Comparison of ENCODE assay signal across 12 cellular contexts in the genomic region with DNA sequence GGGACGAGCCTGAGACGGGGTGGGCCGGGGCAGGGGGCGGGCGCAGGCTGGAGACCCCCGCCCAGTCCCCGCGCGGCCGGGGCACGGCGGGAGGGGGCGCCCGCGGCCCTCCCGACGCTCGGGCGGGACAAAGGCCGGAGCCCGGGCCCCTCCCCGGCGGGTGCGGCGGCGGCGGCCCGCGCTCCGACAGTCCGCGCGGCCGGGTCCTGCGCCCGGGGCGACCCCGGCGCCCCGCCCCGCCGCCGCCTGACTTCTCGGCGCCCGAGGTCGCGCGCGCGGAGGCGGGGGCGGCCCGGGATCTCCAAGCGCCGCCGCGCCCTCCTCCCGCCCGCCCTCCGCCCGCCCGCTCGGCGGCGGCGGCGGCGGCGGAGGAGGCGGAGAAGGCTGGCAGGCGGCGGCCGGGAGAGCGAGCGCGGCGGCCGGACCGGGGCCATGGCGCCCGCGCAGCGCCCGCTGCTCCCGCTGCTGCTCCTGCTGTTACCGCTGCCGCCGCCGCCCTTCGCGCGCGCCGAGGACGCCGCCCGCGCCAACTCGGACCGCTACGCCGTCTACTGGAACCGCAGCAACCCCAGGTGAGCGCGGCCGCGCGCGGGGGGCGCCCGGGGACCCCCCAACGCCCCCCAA. TPM values are rescaled to one million over a fixed set of nuclear protein-coding genes. Genes with fewer than 3 reads are reported as not detected.
DNase-seq lines count a peak whose midpoint lies in the region; ATAC-seq and TF ChIP-seq lines count a peak whose summit lies in the region.
"Had no signal": no experiment of that assay in that cellular context is flagged by ENCODE, and none has a peak within 500 bp of the region (broad histone marks: within the 10 kb centered on the region; RNA-seq: fewer than 3 reads in every experiment).

Gene EFNA2 (plus strand): TSS at position 137 of the 624 bp plus-strand sequence. CDS start 296 bp downstream, at position 433.

- H3K9ac ChIP-seq in smooth muscle cell (ENCODE audit: low read depth): no peak within 1 kb of the TSS

- 0% methylated on average over 12 of the region's 113 CpGs for WGBS in smooth muscle cell (ENCODE audit: low lambda C conversion rate)
- 0% methylated on average over 1 of the region's 113 CpGs for WGBS in esophagus muscularis mucosa

- peaks cover 23% of the 10 kb centered on the region for H3K27me3 Mint-ChIP-seq in T-helper 2 cell treated with Interferon-gamma antibody and Interleukin-4, amounts not matched to agents 5 μg/mL and 100 μg/mL, for 36 hours (ENCODE audit: low read depth)

- TF ChIP-seq EP300 in esophagus muscularis mucosa (IDR thresholded peaks at IDR 0.05): no peak

- intact Hi-C loops in esophagus muscularis mucosa (cut with DNase I): loop anchor here (10.0 kb wide), 1 partner anchor 119 kb away; the partner anchor contains the start of genes DAZAP1 and GAMT

- TF ChIP-seq CTCF in WERI-Rb-1 (IDR thresholded peaks at IDR 0.05; ENCODE audit: low read depth, low read length): peak; percentile 28; the same call in 1 of the 2 replicates
- no peak for TF ChIP-seq CTCF in smooth muscle cell (IDR thresholded peaks at IDR 0.05; ENCODE audit: borderline replicate concordance, insufficient read depth, poor library complexity, severe bottlenecking)
- no peak for TF ChIP-seq CTCF in esophagus muscularis mucosa (IDR thresholded peaks at IDR 0.05)

- no peak for ATAC-seq in GM21619 (IDR thresholded peaks at IDR 0.05; ENCODE audit: unreplicated experiment)

- H3K27me3 ChIP-seq in WERI-Rb-1 (ENCODE audit: insufficient read depth, low read depth, severe bottlenecking) (no peaks in the 10 kb centered on the region), smooth muscle cell (ENCODE audit: low read depth) (no peaks in the 10 kb centered on the region), esophagus muscularis mucosa (peaks cover 0 to 78% (median 36%) of the 10 kb centered on the region in 4 donors)

- peak within 1 kb of the TSS; percentile 6 for H3K27ac Mint-ChIP-seq in T-helper 2 cell treated with Interferon-gamma antibody and Interleukin-4, amounts not matched to agents 5 μg/mL and 100 μg/mL, for 36 hours
- H3K27ac Mint-ChIP-seq: T-helper 1 cell treated with Interleukin-12 subunit alpha and Interleukin-12 subunit beta and Interleukin-4 antibody, amounts not matched to agents 30 μg/mL and 1 μg/mL, for 36 hours had no signal

- peak within 1 kb of the TSS; percentile 76 for H3K4me3 ChIP-seq in WERI-Rb-1 (ENCODE audit: low read depth, low read length)
- peak within 1 kb of the TSS; percentile 17 for H3K4me3 ChIP-seq in iPS-11a (ENCODE audit: low read depth, low read length)
- H3K4me3 ChIP-seq in smooth muscle cell: peak within 1 kb of the TSS; percentile 57
- H3K4me3 ChIP-seq in esophagus muscularis mucosa: peak within 1 kb of the TSS in 2 of 4 donors; percentile 28 to 50

- TF ChIP-seq POLR2A in esophagus muscularis mucosa (IDR thresholded peaks at IDR 0.05; ENCODE audit: low read depth): no peak

- no peaks in the 10 kb centered on the region for H3K79me2 ChIP-seq in smooth muscle cell (ENCODE audit: low read depth)

- no peaks in the 10 kb centered on the region for H3K36me3 Mint-ChIP-seq in T-helper 2 cell treated with Interferon-gamma antibody and Interleukin-4, amounts not matched to agents 5 μg/mL and 100 μg/mL, for 36 hours (ENCODE audit: low read depth)

- peaks cover 17% of the 10 kb centered on the region for H4K20me1 ChIP-seq in smooth muscle cell (ENCODE audit: low read depth)

- peaks cover 2% of the 10 kb centered on the region for H3K4me1 Mint-ChIP-seq in T-helper 2 cell treated with Interferon-gamma antibody and Interleukin-4, amounts not matched to agents 5 μg/mL and 100 μg/mL, for 36 hours (ENCODE audit: low read depth)

- peak within 1 kb of the TSS; percentile 6 for H3K4me3 Mint-ChIP-seq in T-helper 2 cell treated with Interferon-gamma antibody and Interleukin-4, amounts not matched to agents 5 μg/mL and 100 μg/mL, for 36 hours
- H3K4me3 Mint-ChIP-seq: T-helper 1 cell treated with Interleukin-12 subunit alpha and Interleukin-12 subunit beta and Interleukin-4 antibody, amounts not matched to agents 30 μg/mL and 1 μg/mL, for 36 hours had no signal

- H3K4me1 ChIP-seq in smooth muscle cell (ENCODE audit: low read depth): peaks cover 10% of the 10 kb centered on the region
- peaks cover 0 to 27% (median 21%) of the 10 kb centered on the region in 4 donors for H3K4me1 ChIP-seq in esophagus muscularis mucosa

- H3K27ac ChIP-seq in WERI-Rb-1 (peak within 1 kb of the TSS; percentile 40; the same call in 1 of the 2 replicates), smooth muscle cell (ENCODE audit: low read depth) (no peak within 1 kb of the TSS), esophagus muscularis mucosa (replicated peaks in 1 of 4) (no peak within 1 kb of the TSS)

- H3K36me3 ChIP-seq in WERI-Rb-1 (no peaks in the 10 kb centered on the region; the same call in 1 of the 2 replicates), smooth muscle cell (ENCODE audit: low read depth) (no peaks in the 10 kb centered on the region), esophagus muscularis mucosa (no peaks in the 10 kb centered on the region)

- no peak within 1 kb of the TSS for H2AFZ ChIP-seq in smooth muscle cell (ENCODE audit: low read depth)

- no peaks in the 10 kb centered on the region for H3K9me3 Mint-ChIP-seq in T-helper 2 cell treated with Interferon-gamma antibody and Interleukin-4, amounts not matched to agents 5 μg/mL and 100 μg/mL, for 36 hours
- H3K9me3 Mint-ChIP-seq: T-helper 1 cell treated with Interleukin-12 subunit alpha and Interleukin-12 subunit beta and Interleukin-4 antibody, amounts not matched to agents 30 μg/mL and 1 μg/mL, for 36 hours had no signal

- peak within 1 kb of the TSS; percentile 86 for H3K4me2 ChIP-seq in smooth muscle cell

- no peaks in the 10 kb centered on the region for H3F3A ChIP-seq in smooth muscle cell (ENCODE audit: low read depth)

- DNase-seq in T-helper 2 cell treated with Interferon-gamma antibody and Interleukin-4, amounts not matched to agents 5 μg/mL and 100 μg/mL, for 36 hours (ENCODE audit: low spot score): no peak
- no peak for DNase-seq in T-helper 2 cell
- DNase-seq in WERI-Rb-1: no peak
- no peak for DNase-seq in smooth muscle cell (lab: John Stamatoyannopoulos, UW; ENCODE audit: unreplicated experiment)
- no peak for DNase-seq in esophagus muscularis mucosa (ENCODE audit: extremely low spot score)
- DNase-seq in NCI-H446 treated with DMSO at 0.1 percent for 48 hours (lab: John Stamatoyannopoulos, UW): no peak
- DNase-seq: amygdala, head of caudate nucleus, NCI-H1417 treated with DMSO at 0.1 percent for 48 hours had no signal

- H3K9me3 ChIP-seq in WERI-Rb-1 (ENCODE audit: severe bottlenecking): no peaks in the 10 kb centered on the region
- H3K9me3 ChIP-seq in smooth muscle cell (replicated peaks; ENCODE audit: low read depth): no peaks in the 10 kb centered on the region
- no peaks in the 10 kb centered on the region for H3K9me3 ChIP-seq in esophagus muscularis mucosa

RNA-seq across cellular contexts. Expression of gene EFNA2, which starts in this region (rescaled TPM):
- total RNA-seq in smooth muscle cell (6.2 and 7.4 TPM in 2 replicates), esophagus muscularis mucosa (not detected)
- 0.89 and 1.2 TPM in 2 replicates for polyA plus RNA-seq in smooth muscle cell
